8 cellular contexts compared by ENCODE assay signal in the genomic region with DNA sequence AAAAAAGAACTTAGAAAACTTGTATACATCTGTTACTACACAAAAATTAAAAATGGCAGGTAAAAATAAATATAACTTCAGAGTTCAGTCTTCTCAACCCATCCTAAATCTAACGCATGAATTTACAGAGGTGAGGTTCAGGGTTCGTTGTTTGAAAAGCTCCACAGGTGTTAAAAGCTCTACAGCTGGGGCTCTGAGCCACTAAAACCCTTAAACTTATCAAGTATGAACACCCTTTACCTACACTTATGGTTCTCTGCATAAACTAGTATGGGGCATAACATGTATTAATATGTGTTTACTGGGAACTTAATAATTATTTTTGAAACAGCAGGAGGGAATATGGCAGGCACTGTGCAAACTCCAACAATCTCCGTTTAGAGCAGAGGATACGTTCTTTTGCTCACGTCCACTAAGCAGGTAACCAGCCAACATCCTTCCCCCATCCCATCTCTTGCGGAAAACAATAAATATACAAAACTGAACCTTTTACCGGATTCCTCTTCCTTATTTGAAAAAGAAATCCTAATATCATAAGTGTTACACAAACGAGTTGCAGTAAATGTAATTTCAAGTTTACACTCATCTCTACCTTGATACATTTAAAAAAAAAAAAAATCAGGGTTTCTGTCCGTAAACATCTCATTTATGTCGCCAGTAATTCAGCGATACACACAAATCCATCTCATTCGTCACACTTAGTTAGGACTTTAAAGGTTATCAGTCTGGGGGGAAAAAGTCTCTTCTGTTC. TPM values are rescaled to one million over a fixed set of nuclear protein-coding genes. Genes with fewer than 3 reads are reported as not detected.
DNase-seq lines count a peak whose midpoint lies in the region; ATAC-seq and TF ChIP-seq lines count a peak whose summit lies in the region.

No MANE protein-coding gene starts in this region.

- H3K9ac ChIP-seq in SU-DHL-6 (ENCODE audit: low read length), result peak overlapping the region; percentile 89

- peaks cover 90% of the 10 kb centered on the region for H3K79me2 ChIP-seq in SU-DHL-6 (ENCODE audit: insufficient read depth, low read length)

- peaks cover 24% of the 10 kb centered on the region; the same call in 1 of the 2 replicates for H3F3A ChIP-seq in SU-DHL-6 (ENCODE audit: insufficient read depth)

- H3K4me3 Mint-ChIP-seq in glutamatergic neuron (ENCODE audit: unreplicated experiment), result peak overlapping the region; percentile 94
- H3K4me3 Mint-ChIP-seq in stimulated activated effector memory CD8-positive, alpha-beta T cell treated with anti-CD3 and anti-CD28 coated beads, Interleukin-12 subunit alpha, Interleukin-12 subunit beta, amount 100 ng/mL, for 72 hours, result peak overlapping the region; percentile 72

- peaks cover 19% of the 10 kb centered on the region for H4K20me1 ChIP-seq in SU-DHL-6 (ENCODE audit: low read depth, low read length)

- peaks cover 4% of the 10 kb centered on the region for H3K9me3 Mint-ChIP-seq in glutamatergic neuron (ENCODE audit: unreplicated experiment)
- H3K9me3 Mint-ChIP-seq in stimulated activated effector memory CD8-positive, alpha-beta T cell treated with anti-CD3 and anti-CD28 coated beads, Interleukin-12 subunit alpha, Interleukin-12 subunit beta, amount 100 ng/mL, for 72 hours, result no peaks in the 10 kb centered on the region

- no peaks in the 10 kb centered on the region for H3K27me3 ChIP-seq in SU-DHL-6 (ENCODE audit: low read length)

- peak overlapping the region; percentile 89 for H3K4me2 ChIP-seq in SU-DHL-6 (ENCODE audit: low read depth, low read length, poor library complexity, severe bottlenecking)

- DNase-seq in NCI-H2029 treated with DMSO at 0.1 percent for 48 hours (lab: John Stamatoyannopoulos, UW) (peak; percentile 15), NCI-H2029 (lab: John Stamatoyannopoulos, UW) (no peak), glutamatergic neuron (no peak), COLO668 (lab: John Stamatoyannopoulos, UW; ENCODE audit: unreplicated experiment) (no peak), putamen (ENCODE audit: low spot score) (no peak), NCI-H1930 (lab: John Stamatoyannopoulos, UW) (no peak)
- no peak for DNase-seq in stimulated activated effector memory CD8-positive, alpha-beta T cell treated with anti-CD3 and anti-CD28 coated beads, Interleukin-12 subunit alpha, Interleukin-12 subunit beta, amount 100 ng/mL, for 72 hours (ENCODE audit: low spot score in 2 of 2)

- no peak for ATAC-seq in stimulated activated effector memory CD8-positive, alpha-beta T cell treated with anti-CD3 and anti-CD28 coated beads, Interleukin-12 subunit alpha, Interleukin-12 subunit beta, amount 100 ng/mL, for 72 hours

- peak overlapping the region; percentile 68 for H3K27ac ChIP-seq in SU-DHL-6 (ENCODE audit: low read depth, low read length)

- H3K36me3 Mint-ChIP-seq in glutamatergic neuron (ENCODE audit: unreplicated experiment), result no peaks in the 10 kb centered on the region
- H3K36me3 Mint-ChIP-seq in stimulated activated effector memory CD8-positive, alpha-beta T cell treated with anti-CD3 and anti-CD28 coated beads, Interleukin-12 subunit alpha, Interleukin-12 subunit beta, amount 100 ng/mL, for 72 hours, result no peaks in the 10 kb centered on the region

- H3K27me3 Mint-ChIP-seq in glutamatergic neuron (ENCODE audit: unreplicated experiment), result peaks cover 2% of the 10 kb centered on the region

- H2AFZ ChIP-seq in SU-DHL-6 (ENCODE audit: low read depth, low read length, severe bottlenecking), result peak overlapping the region; percentile 11

- H3K9me2 ChIP-seq in SU-DHL-6 (replicated peaks; ENCODE audit: insufficient read depth, low read length), result no peaks in the 10 kb centered on the region

- no peak overlapping the region for H3K27ac Mint-ChIP-seq in glutamatergic neuron (ENCODE audit: unreplicated experiment)
- H3K27ac Mint-ChIP-seq in stimulated activated effector memory CD8-positive, alpha-beta T cell treated with anti-CD3 and anti-CD28 coated beads, Interleukin-12 subunit alpha, Interleukin-12 subunit beta, amount 100 ng/mL, for 72 hours, result peak overlapping the region; percentile 82

- 0 out of 2 replicates have a peak, but pooled peaks cover 3% of the 10 kb centered on the region for H3K36me3 ChIP-seq in SU-DHL-6 (ENCODE audit: low read length)

- no peaks in the 10 kb centered on the region for H3K9me3 ChIP-seq in SU-DHL-6 (ENCODE audit: insufficient read depth, low read length)

- H3K4me3 ChIP-seq in SU-DHL-6 (ENCODE audit: insufficient read depth, low read length, poor library complexity, severe bottlenecking), result peak overlapping the region; percentile 61

- TF ChIP-seq CTCF in SU-DHL-6 (IDR thresholded peaks at IDR 0.05; ENCODE audit: insufficient read depth, low read length, poor library complexity, severe bottlenecking), result no peak
- TF ChIP-seq CTCF in glutamatergic neuron (IDR thresholded peaks at IDR 0.05; ENCODE audit: partially characterized antibody, unreplicated experiment), result no peak

- peaks cover 6% of the 10 kb centered on the region for H3K4me1 Mint-ChIP-seq in glutamatergic neuron (ENCODE audit: low read depth, unreplicated experiment)
- H3K4me1 Mint-ChIP-seq in stimulated activated effector memory CD8-positive, alpha-beta T cell treated with anti-CD3 and anti-CD28 coated beads, Interleukin-12 subunit alpha, Interleukin-12 subunit beta, amount 100 ng/mL, for 72 hours, result peaks cover 32% of the 10 kb centered on the region

RNA-seq across cellular contexts. Expression of a gene that starts 1.3 kb away (rescaled TPM):
- total RNA-seq in glutamatergic neuron (ENCODE audit: unreplicated experiment), result 24.5 TPM

RNA-seq across cellular contexts. Expression of a gene that starts 1.4 kb away (rescaled TPM):
- total RNA-seq in glutamatergic neuron (ENCODE audit: unreplicated experiment), result 2.4 TPM
